In genomic region chr15:89383635-89384604, GRCh38 we compare ENCODE assay signal across 1 cellular context.
TF ChIP-seq lines count a peak whose summit lies in the region.

No MANE protein-coding gene starts in this region.

TF ChIP-seq in HEK293, 187 proteins besides CTCF, POLR2A, EP300 and RAD21 (continued from another document):
- TF ChIP-seq ZNF26 (tag by site-specific recombination; IDR thresholded peaks at IDR 0.05) (no peak), ZNF221 (tag by site-specific recombination; IDR thresholded peaks at IDR 0.05; ENCODE audit: borderline replicate concordance) (peak; percentile 99; the same call in 1 of the 2 replicates), MZF1 (tag by site-specific recombination; IDR thresholded peaks at IDR 0.05; ENCODE audit: borderline replicate concordance) (no peak), ZBTB10 (tag by site-specific recombination; IDR thresholded peaks at IDR 0.05) (peak; percentile 50; the same call in 1 of the 2 replicates), ZBTB1 (tag by site-specific recombination; IDR thresholded peaks at IDR 0.05) (no peak), ZNF24 (tag by site-specific recombination; IDR thresholded peaks at IDR 0.05) (no peak), KLF10 (tag by site-specific recombination; IDR thresholded peaks at IDR 0.05) (peak; percentile 94), ZNF433 (tag by site-specific recombination; IDR thresholded peaks at IDR 0.05; ENCODE audit: low read depth) (no peak), ZNF544 (tag by site-specific recombination; IDR thresholded peaks at IDR 0.05) (peak; percentile 100), ZNF140 (tag by site-specific recombination; IDR thresholded peaks at IDR 0.05) (no peak), ZNF341 (tag by site-specific recombination; IDR thresholded peaks at IDR 0.05; ENCODE audit: low read depth) (0 out of 2 replicates have a peak, but pooled peaks have one; percentile 16), ZNF549 (tag by site-specific recombination; IDR thresholded peaks at IDR 0.05) (peak; percentile 92), ZNF623 (tag by site-specific recombination; IDR thresholded peaks at IDR 0.05) (no peak), ZNF621 (tag by site-specific recombination; IDR thresholded peaks at IDR 0.05) (peak; percentile 97), ZNF366 (tag by site-specific recombination; conservative IDR thresholded peaks at IDR 0.05) (peak; percentile 65), SCRT2 (tag by site-specific recombination; IDR thresholded peaks at IDR 0.05) (no peak), TSHZ1 (tag by site-specific recombination; IDR thresholded peaks at IDR 0.05; ENCODE audit: borderline replicate concordance) (peak; percentile 46; the same call in 1 of the 2 replicates), ZNF133 (tag by site-specific recombination; IDR thresholded peaks at IDR 0.05) (no peak), MYNN (tag by site-specific recombination; IDR thresholded peaks at IDR 0.05; ENCODE audit: borderline replicate concordance) (no peak), ZNF785 (tag by site-specific recombination; IDR thresholded peaks at IDR 0.05) (no peak), KLF17 (tag by site-specific recombination; IDR thresholded peaks at IDR 0.05) (0 out of 2 replicates have a peak, but pooled peaks have one; percentile 34), ZNF214 (tag by site-specific recombination; IDR thresholded peaks at IDR 0.05; ENCODE audit: borderline replicate concordance) (peak; percentile 78; the same call in 1 of the 2 replicates), PRDM2 (tag by site-specific recombination; IDR thresholded peaks at IDR 0.05; ENCODE audit: borderline replicate concordance) (no peak), GLI2 (tag by site-specific recombination; IDR thresholded peaks at IDR 0.05; ENCODE audit: borderline replicate concordance, low read depth) (peak; percentile 19; the same call in 1 of the 2 replicates), ZNF837 (tag by site-specific recombination; IDR thresholded peaks at IDR 0.05) (no peak), SALL2 (tag by site-specific recombination; IDR thresholded peaks at IDR 0.05; ENCODE audit: borderline replicate concordance) (no peak), YY1 (tag by site-specific recombination; IDR thresholded peaks at IDR 0.05) (no peak), HIC1 (tag by site-specific recombination; IDR thresholded peaks at IDR 0.05) (peak; percentile 52; the same call in 1 of the 2 replicates), ZNF707 (tag by site-specific recombination; IDR thresholded peaks at IDR 0.05) (no peak), ZNF555 (tag by site-specific recombination; conservative IDR thresholded peaks at IDR 0.05) (no peak)
